In genomic region chr3:131178710-131179375, GRCh38 we compare ENCODE assay signal across 36 cellular contexts.
"Had no signal": no experiment of that assay in that cellular context is flagged by ENCODE, and none has a peak within 500 bp of the region (broad histone marks: within the 10 kb centered on the region; RNA-seq: fewer than 3 reads in every experiment).

No MANE protein-coding gene starts in this region.

- ATAC-seq: activated naive CD4-positive, alpha-beta T cell treated with anti-CD3 and anti-CD28 coated beads, Interleukin-2, amount 50 U/mL, for 72 hours; activated T-cell treated with anti-CD3 and anti-CD28 coated beads, Interleukin-2, amount 50 U/mL, for 4 hours; body of pancreas had no signal

- H3K4me1 ChIP-seq: adrenal gland, body of pancreas, breast epithelium had no signal

- H3K4me3 ChIP-seq: adrenal gland, body of pancreas, breast epithelium, PC-9 had no signal

- FAIRE-seq: astrocyte had no signal

- H3K9me3 ChIP-seq: adrenal gland, body of pancreas, breast epithelium had no signal

- H3K27me3 ChIP-seq: adrenal gland, body of pancreas, breast epithelium had no signal

- H3K36me3 ChIP-seq: adrenal gland, breast epithelium had no signal

- DNase-seq: activated B cell treated with CpG ODN at 0.5 μM for 24 hours; activated CD4-positive, alpha-beta memory T cell treated with anti-CD3 and anti-CD28 coated beads for 36 hours; activated CD4-positive, alpha-beta T cell treated with anti-CD3 and anti-CD28 coated beads for 4 hours; activated CD4-positive, alpha-beta T cell treated with anti-CD3 and anti-CD28 coated beads, Interleukin-2, amount 50 U/mL, for 1 hour; activated CD4-positive, CD25-positive, alpha-beta regulatory T cell treated with anti-CD3 and anti-CD28 coated beads, Interleukin-2, amount 50 U/mL, for 72 hours; activated CD8-positive, alpha-beta memory T cell treated with anti-CD3 and anti-CD28 coated beads, Interleukin-2, amount 50 U/mL, for 4 hours; activated gamma-delta T cell treated with Interleukin-2 at 50 U/mL for 16 hours; activated naive CD4-positive, alpha-beta T cell treated with anti-CD3 and anti-CD28 coated beads for 36 hours; activated T-cell treated with anti-CD3 and anti-CD28 coated beads for 4 hours; activated T-cell treated with anti-CD3 and anti-CD28 coated beads, Interleukin-2, amount 50 U/mL, for 4 hours; body of pancreas; caudate nucleus; cerebellar nuclear complex; NCI-H1048; NCI-H1417; NCI-H146; NCI-H187; NCI-H2029 treated with DMSO at 0.1 percent for 48 hours; NCI-H2107; NCI-H226; NCI-H446 treated with DMSO at 0.1 percent for 48 hours; NCI-H524; NCI-H69; NK-92 treated with Interleukin-12 subunit alpha and Interleukin-12 subunit beta, amount 100 ng/mL, for 24 hours; PC-9; Right ventricle myocardium superior; SW 1271; T-helper 1 cell; T-helper 2 cell; T-helper 9 cell had no signal

- H3K27ac ChIP-seq: adrenal gland, body of pancreas, breast epithelium, KMS-11, PC-9, VCaP had no signal
